In the genomic region with DNA sequence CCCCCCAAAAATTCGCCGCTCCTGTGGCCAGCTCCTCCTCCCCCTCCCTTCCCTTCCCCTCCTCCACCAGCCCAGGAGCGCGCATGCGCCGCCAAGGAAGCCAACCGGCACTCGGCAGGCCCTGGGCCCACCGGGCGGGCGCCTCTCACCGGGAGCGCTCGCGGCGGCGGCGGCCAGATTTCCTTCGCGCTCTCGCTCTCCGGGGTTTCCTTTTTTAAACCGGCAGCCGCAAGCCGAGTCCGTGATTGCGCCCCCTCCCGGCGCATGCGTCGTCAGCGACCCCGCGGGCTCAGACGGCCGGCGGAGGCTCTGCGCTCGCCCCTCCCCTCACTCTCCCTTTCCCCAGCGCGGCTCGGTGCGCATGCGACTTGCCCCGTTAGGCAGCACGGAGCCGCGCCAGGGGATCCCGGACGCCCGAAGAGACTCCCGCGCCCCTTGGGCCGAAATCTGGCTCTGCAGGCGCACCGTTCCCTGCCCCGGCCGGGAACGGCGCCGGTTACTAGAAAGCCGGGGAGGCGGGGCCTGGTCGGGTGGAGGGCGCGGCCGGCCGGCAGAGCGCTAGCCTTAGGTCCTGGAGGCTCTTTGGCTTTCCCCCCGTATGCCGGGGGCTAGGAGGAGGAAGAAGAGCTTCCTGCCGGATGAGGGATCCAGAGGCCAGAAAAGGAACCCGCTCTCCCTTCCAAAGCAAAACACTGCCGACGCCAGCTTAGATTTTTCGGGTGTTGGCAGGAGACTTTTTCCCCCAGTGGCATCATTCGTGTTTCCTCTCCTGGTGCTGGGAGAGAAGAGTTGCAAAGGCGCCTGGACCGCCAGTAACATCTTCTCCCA, we compare ENCODE assay signal across 8 cellular contexts. TPM values are rescaled to one million over a fixed set of nuclear protein-coding genes. Genes with fewer than 3 reads are reported as not detected.
A peak's percentile ranks its signal among the peaks of the same experiment; 100 is the strongest.
DNase-seq lines count a peak whose midpoint lies in the region; ATAC-seq, FAIRE-seq and TF ChIP-seq lines count a peak whose summit lies in the region.

A gene with protein sequence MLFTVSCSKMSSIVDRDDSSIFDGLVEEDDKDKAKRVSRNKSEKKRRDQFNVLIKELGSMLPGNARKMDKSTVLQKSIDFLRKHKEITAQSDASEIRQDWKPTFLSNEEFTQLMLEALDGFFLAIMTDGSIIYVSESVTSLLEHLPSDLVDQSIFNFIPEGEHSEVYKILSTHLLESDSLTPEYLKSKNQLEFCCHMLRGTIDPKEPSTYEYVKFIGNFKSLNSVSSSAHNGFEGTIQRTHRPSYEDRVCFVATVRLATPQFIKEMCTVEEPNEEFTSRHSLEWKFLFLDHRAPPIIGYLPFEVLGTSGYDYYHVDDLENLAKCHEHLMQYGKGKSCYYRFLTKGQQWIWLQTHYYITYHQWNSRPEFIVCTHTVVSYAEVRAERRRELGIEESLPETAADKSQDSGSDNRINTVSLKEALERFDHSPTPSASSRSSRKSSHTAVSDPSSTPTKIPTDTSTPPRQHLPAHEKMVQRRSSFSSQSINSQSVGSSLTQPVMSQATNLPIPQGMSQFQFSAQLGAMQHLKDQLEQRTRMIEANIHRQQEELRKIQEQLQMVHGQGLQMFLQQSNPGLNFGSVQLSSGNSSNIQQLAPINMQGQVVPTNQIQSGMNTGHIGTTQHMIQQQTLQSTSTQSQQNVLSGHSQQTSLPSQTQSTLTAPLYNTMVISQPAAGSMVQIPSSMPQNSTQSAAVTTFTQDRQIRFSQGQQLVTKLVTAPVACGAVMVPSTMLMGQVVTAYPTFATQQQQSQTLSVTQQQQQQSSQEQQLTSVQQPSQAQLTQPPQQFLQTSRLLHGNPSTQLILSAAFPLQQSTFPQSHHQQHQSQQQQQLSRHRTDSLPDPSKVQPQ (minus strand): TSS at position 277 of the 828 bp plus-strand sequence. CDS start 64,124 bp downstream, outside the sequence.

- DNase-seq in GM12891 (ENCODE audit: insufficient read length, low spot score), result peak; percentile 74
- DNase-seq in NCI-H1417 (lab: John Stamatoyannopoulos, UW), result peak; percentile 91 to 95 (median 93)
- peak; percentile 59 to 86 (median 75) for DNase-seq in T-cell
- peak; percentile 76 for DNase-seq in amniotic epithelial cell (ENCODE audit: low read depth)
- peak; percentile 92 for DNase-seq in left cardiac atrium
- peak; percentile 74 for DNase-seq in prostate gland (ENCODE audit: low spot score)
- peak; percentile 85 for DNase-seq in ureter (ENCODE audit: low spot score)

- POLR2A ChIA-PET in T-cell (lab: Charles Lee), result interaction anchor here (0.6 kb wide), 2 partner anchors 12 to 102 kb away, joined by 3 to 7 read pairs; no protein-coding TSS in a partner anchor

- ATAC-seq in HG02763 (IDR thresholded peaks at IDR 0.05; ENCODE audit: unreplicated experiment) (peak; percentile 76), T-cell (replicated peaks in 1 of 4) (peak; percentile 73 to 77 (median 75)), left cardiac atrium (peak; percentile 90 to 93)

- no peaks in the 10 kb centered on the region for H3K9me3 ChIP-seq in prostate gland

- H3K4me1 Mint-ChIP-seq in T-cell, result peaks cover 35 to 55% (median 39%) of the 10 kb centered on the region in 3 donors

- intact Hi-C loops in left cardiac atrium (cut with DNase I), result loop anchor here in 1 of 2 donors (5.0 to 10.0 kb wide), 2 partner anchors 200 to 308 kb away; a partner anchor contains a TSS
- intact Hi-C loops in prostate gland (cut with DNase I), result loop anchor here (2.0 to 10.0 kb wide), 3 partner anchors 140 to 308 kb away; a partner anchor contains a TSS

- no peaks in the 10 kb centered on the region for H3K9me3 Mint-ChIP-seq in T-cell

- peak within 1 kb of the TSS; percentile 91 to 95 (median 92) for H3K4me3 Mint-ChIP-seq in T-cell

- no peaks in the 10 kb centered on the region for H3K27me3 Mint-ChIP-seq in T-cell

- H3K27ac ChIP-seq in prostate gland, result peak within 1 kb of the TSS; percentile 96 to 99

- TF ChIP-seq CTCF in prostate gland (IDR thresholded peaks at IDR 0.05), result peak in 3 of 4 experiments; percentile 57 to 75 (median 71)

- no peaks in the 10 kb centered on the region for H3K36me3 ChIP-seq in prostate gland

- WGBS in prostate gland, result under 1% methylated on average over 74 of the region's 79 CpGs

- FAIRE-seq in GM12891 (lab: Jason Lieb, UNC), result peak; percentile 77

- H3K27me3 ChIP-seq in prostate gland (replicated peaks; ENCODE audit: insufficient read depth), result no peaks in the 10 kb centered on the region

- peaks cover 3% of the 10 kb centered on the region for H3K4me1 ChIP-seq in prostate gland (replicated peaks)

- H3K4me3 ChIP-seq in prostate gland, result peak within 1 kb of the TSS; percentile 72 to 92

- peak within 1 kb of the TSS; percentile 93 for H3K27ac Mint-ChIP-seq in T-cell

- H3K36me3 Mint-ChIP-seq in T-cell, result no peaks in the 10 kb centered on the region

- CTCF ChIA-PET in T-cell (lab: Charles Lee), result interaction anchor here (0.5 to 2.2 kb wide), 8 partner anchors 8 to 748 kb away, joined by 3 to 12 read pairs (median 4); a partner anchor contains a TSS

- TF ChIP-seq POLR2A in GM12891 (IDR thresholded peaks at IDR 0.05; ENCODE audit: low read depth, low read length), result no peak; the same call in 1 of the 2 replicates
- TF ChIP-seq POLR2A in prostate gland (IDR thresholded peaks at IDR 0.05), result peak; percentile 52

TF ChIP-seq in GM12891, 5 proteins besides CTCF, POLR2A, EP300 and RAD21:
- TF ChIP-seq POLR2AphosphoS5 (IDR thresholded peaks at IDR 0.05; ENCODE audit: low read depth, low read length) (no peak), POU2F2 (IDR thresholded peaks at IDR 0.05; ENCODE audit: low read depth, low read length) (no peak), PAX5 (IDR thresholded peaks at IDR 0.05; ENCODE audit: insufficient read depth, low read length, severe bottlenecking) (no peak), TAF1 (IDR thresholded peaks at IDR 0.05; ENCODE audit: low read depth, low read length) (no peak), SPI1 (IDR thresholded peaks at IDR 0.05; ENCODE audit: low read depth, low read length) (no peak)

RNA-seq across cellular contexts. Expression of the gene that starts here (rescaled TPM):
- polyA plus RNA-seq in GM12891 (2012; ENCODE audit: low read depth, missing spikeins), result 3.3 TPM
- total RNA-seq in T-cell, result 10 to 100 TPM in 4 of 5 donors, 1 to 10 TPM in 1; 9.5 to 16.0 (median 11.6) TPM
- total RNA-seq in left cardiac atrium, result 10 to 100 TPM; 26.8 to 33.5 TPM
- total RNA-seq in prostate gland, result 10 to 100 TPM; 19.5 to 25.4 TPM
- total RNA-seq in ureter, result 31.0 TPM

Comparison
In these comparisons a context has a peak if more than half of its experiments do, and no peak if none do; other contexts are left out.
1. Peak in every context shown above with its lines: DNase-seq, ATAC-seq, H3K4me3 ChIP-seq and H3K27ac ChIP-seq.